ENCODE assay signal across 19 cellular contexts in the genomic region with DNA sequence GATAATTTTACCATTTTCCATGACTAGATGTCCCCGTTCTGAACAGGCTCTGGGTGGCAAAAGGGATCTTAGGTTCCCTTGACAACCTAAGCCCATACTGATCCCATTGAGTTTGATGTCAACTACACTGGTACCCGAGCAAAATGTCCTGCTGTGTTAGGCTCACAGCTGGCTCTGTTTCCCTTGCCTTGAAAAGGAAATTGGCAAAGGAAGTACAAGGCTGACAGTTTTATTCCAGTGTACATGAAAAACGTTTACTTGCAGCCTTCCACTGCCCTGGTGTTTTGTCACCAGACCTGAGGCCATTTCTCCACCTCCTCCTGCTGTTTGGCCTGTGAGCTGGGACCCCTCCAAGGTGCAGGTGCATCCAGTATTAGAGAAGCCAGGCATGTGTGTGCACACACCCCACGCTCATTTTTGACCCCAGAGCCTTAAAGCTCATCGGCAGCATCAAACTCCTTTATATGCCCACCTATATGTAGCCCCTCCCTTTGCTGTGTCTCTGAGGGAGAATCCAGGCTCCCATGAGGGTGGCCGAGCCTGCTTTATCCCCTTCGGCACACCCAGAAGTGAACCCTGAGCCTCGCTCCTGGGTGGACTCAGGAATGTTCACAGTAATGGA.
DNase-seq lines count a peak whose midpoint lies in the region; ATAC-seq and TF ChIP-seq lines count a peak whose summit lies in the region.
"Had no signal": no experiment of that assay in that cellular context is flagged by ENCODE, and none has a peak within 500 bp of the region (broad histone marks: within the 10 kb centered on the region; RNA-seq: fewer than 3 reads in every experiment).

No MANE protein-coding gene starts in this region.

- intact Hi-C loops in posterior vena cava (cut with DNase I): no loop called here

- peaks cover 3% of the 10 kb centered on the region for H3K4me1 Mint-ChIP-seq in endodermal cell
- H3K4me1 Mint-ChIP-seq: B cell had no signal

- peaks cover 30% of the 10 kb centered on the region for H3K9me3 Mint-ChIP-seq in endodermal cell

- H3K36me3 ChIP-seq in BLaER1 (no peaks in the 10 kb centered on the region), DND-41 (ENCODE audit: insufficient read depth, low read length) (no peaks in the 10 kb centered on the region), endodermal cell (ENCODE audit: control insufficient read depth, insufficient read depth, low read length) (no peaks in the 10 kb centered on the region), smooth muscle cell (ENCODE audit: low read depth) (no peaks in the 10 kb centered on the region)

- H3K27me3 Mint-ChIP-seq in endodermal cell (ENCODE audit: insufficient read depth): peaks cover 60% of the 10 kb centered on the region

- DNase-seq in DND-41 (no peak), endodermal cell (peak; percentile 8), posterior vena cava (ENCODE audit: low spot score) (peak; percentile 51), smooth muscle cell (lab: John Stamatoyannopoulos, UW; ENCODE audit: unreplicated experiment) (no peak), NCI-H510A treated with DMSO at 0.1 percent for 48 hours (lab: John Stamatoyannopoulos, UW) (no peak)
- DNase-seq in stimulated activated naive CD4-positive, alpha-beta T cell treated with Interleukin-2 at 50 U/mL for 16 hours (lab: John Stamatoyannopoulos, UW): no peak
- DNase-seq: Caco-2; CD4-positive, alpha-beta T cell; DMS79; GF-D8; GOT3; H7; HFFc6 had no signal

- no peaks in the 10 kb centered on the region for H4K20me1 ChIP-seq in BLaER1
- no peaks in the 10 kb centered on the region for H4K20me1 ChIP-seq in DND-41 (ENCODE audit: insufficient read depth, low read length)
- no peaks in the 10 kb centered on the region for H4K20me1 ChIP-seq in smooth muscle cell (ENCODE audit: low read depth)

- no peak overlapping the region for H3K27ac ChIP-seq in BLaER1
- peak overlapping the region; percentile 25 for H3K27ac ChIP-seq in DND-41 (ENCODE audit: low read length)
- H3K27ac ChIP-seq in endodermal cell (ENCODE audit: low read depth, low read length): no peak overlapping the region
- H3K27ac ChIP-seq in smooth muscle cell (ENCODE audit: low read depth): no peak overlapping the region
- H3K27ac ChIP-seq: C4-2B had no signal

- H3K27me3 ChIP-seq in BLaER1: no peaks in the 10 kb centered on the region
- H3K27me3 ChIP-seq in DND-41 (ENCODE audit: insufficient read depth, low read length, poor library complexity): no peaks in the 10 kb centered on the region
- peaks cover 60% of the 10 kb centered on the region for H3K27me3 ChIP-seq in endodermal cell (ENCODE audit: control insufficient read depth, insufficient read depth, low read length, poor library complexity, severe bottlenecking)
- no peaks in the 10 kb centered on the region for H3K27me3 ChIP-seq in smooth muscle cell (ENCODE audit: low read depth)

- no peak for TF ChIP-seq CTCF in DND-41 (IDR thresholded peaks at IDR 0.05; ENCODE audit: borderline replicate concordance, extremely low read depth, low read length, poor library complexity, severe bottlenecking)
- no peak for TF ChIP-seq CTCF in endodermal cell (conservative IDR thresholded peaks at IDR 0.05)
- no peak for TF ChIP-seq CTCF in smooth muscle cell (IDR thresholded peaks at IDR 0.05; ENCODE audit: borderline replicate concordance, insufficient read depth, poor library complexity, severe bottlenecking)

- no peak overlapping the region for H2AFZ ChIP-seq in DND-41 (ENCODE audit: low read depth, low read length)
- H2AFZ ChIP-seq in smooth muscle cell (ENCODE audit: low read depth): no peak overlapping the region

- WGBS in endodermal cell (ENCODE audit: insufficient coverage in 1 of 2, insufficient read length in 1 of 2), 2 experiments: 77 to 85% methylated on average over 8 of the region's 8 CpGs
- WGBS in smooth muscle cell (ENCODE audit: low lambda C conversion rate): 83% methylated on average over 8 of the region's 8 CpGs

- no peaks in the 10 kb centered on the region for H3K36me3 Mint-ChIP-seq in endodermal cell (ENCODE audit: low read depth)

- peak; percentile 48; the same call in 2 of the 3 replicates for ATAC-seq in DND-41 (ENCODE audit: insufficient read depth, low read depth)
- no peak for ATAC-seq in HG03354 (IDR thresholded peaks at IDR 0.05; ENCODE audit: poor library complexity, severe bottlenecking, unreplicated experiment)
- ATAC-seq: HCT116, HepG2 had no signal

- H3F3A ChIP-seq in smooth muscle cell (ENCODE audit: low read depth): no peaks in the 10 kb centered on the region

- H3K9me3 ChIP-seq in BLaER1 (peaks cover 28% of the 10 kb centered on the region), DND-41 (ENCODE audit: insufficient read depth, low read length, severe bottlenecking) (peaks cover 13% of the 10 kb centered on the region), endodermal cell (ENCODE audit: control insufficient read depth, low read length) (peaks cover 22% of the 10 kb centered on the region), smooth muscle cell (replicated peaks; ENCODE audit: low read depth) (no peaks in the 10 kb centered on the region)
- H3K9me3 ChIP-seq: Caco-2 had no signal

- H3K79me2 ChIP-seq in DND-41 (ENCODE audit: insufficient read depth, low read length) (no peaks in the 10 kb centered on the region), smooth muscle cell (ENCODE audit: low read depth) (no peaks in the 10 kb centered on the region)

- no peak overlapping the region for H3K4me3 ChIP-seq in BLaER1
- H3K4me3 ChIP-seq in DND-41 (ENCODE audit: low read depth in 1 of 2, low read length in 2 of 2): no peak overlapping the region
- no peak overlapping the region for H3K4me3 ChIP-seq in endodermal cell (ENCODE audit: low read length)
- H3K4me3 ChIP-seq in smooth muscle cell: no peak overlapping the region

- no peak overlapping the region for H3K4me3 Mint-ChIP-seq in endodermal cell
- H3K4me3 Mint-ChIP-seq: B cell; CD4-positive, alpha-beta T cell; HFFc6 had no signal

- H3K27ac Mint-ChIP-seq in endodermal cell: no peak overlapping the region
- H3K27ac Mint-ChIP-seq: B cell; CD4-positive, alpha-beta T cell; HFFc6 had no signal

- H3K4me1 ChIP-seq in BLaER1 (peaks cover 22% of the 10 kb centered on the region), DND-41 (ENCODE audit: insufficient read depth, low read length) (peaks cover 24% of the 10 kb centered on the region), endodermal cell (ENCODE audit: control insufficient read depth, insufficient read depth, low read length) (no peaks in the 10 kb centered on the region), smooth muscle cell (ENCODE audit: low read depth) (no peaks in the 10 kb centered on the region)
- H3K4me1 ChIP-seq: Caco-2 had no signal

- H3K4me2 ChIP-seq in BLaER1 (peak overlapping the region; percentile 48), DND-41 (ENCODE audit: insufficient read depth, low read length) (no peak overlapping the region), smooth muscle cell (no peak overlapping the region)

- H3K9ac ChIP-seq in BLaER1 (no peak overlapping the region), DND-41 (ENCODE audit: low read depth, low read length) (no peak overlapping the region), endodermal cell (ENCODE audit: extremely low read depth, low read length, poor library complexity, severe bottlenecking) (no peak overlapping the region), smooth muscle cell (ENCODE audit: low read depth) (no peak overlapping the region)

Comparison
In these comparisons a context has a peak if more than half of its experiments do, and no peak if none do; other contexts are left out.
1. DNase-seq: peak in endodermal cell (single experiment) and posterior vena cava (single experiment); none in DND-41 (single experiment), stimulated activated naive CD4-positive, alpha-beta T cell treated with Interleukin-2 at 50 U/mL for 16 hours (single experiment), smooth muscle cell (single experiment) and NCI-H510A treated with DMSO at 0.1 percent for 48 hours (single experiment).